8 cellular contexts compared by ENCODE assay signal in the genomic region with DNA sequence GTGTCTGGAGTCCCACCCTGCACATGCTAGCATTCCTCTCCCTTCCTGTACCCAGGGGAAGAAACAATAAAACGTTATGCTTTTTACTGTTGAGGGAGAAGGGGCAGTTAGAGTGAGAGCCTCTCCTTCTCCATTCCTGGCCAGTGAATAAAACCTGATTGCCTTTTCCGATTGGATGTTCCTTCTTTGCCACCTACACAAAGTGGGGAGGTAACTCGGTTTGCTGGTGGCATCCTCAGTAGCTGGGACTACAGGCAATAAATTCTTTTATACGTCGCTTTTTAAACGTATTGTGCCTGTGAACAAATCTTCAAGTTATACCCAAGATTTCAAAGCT. TPM values are rescaled to one million over a fixed set of nuclear protein-coding genes. Genes with fewer than 3 reads are reported as not detected.
DNase-seq lines count a peak whose midpoint lies in the region; FAIRE-seq and TF ChIP-seq lines count a peak whose summit lies in the region.

No MANE protein-coding gene starts in this region.

- peak overlapping the region; percentile 63 for H2AFZ ChIP-seq in KMS-11 (ENCODE audit: low read depth)

- H4K20me1 ChIP-seq in KMS-11 (ENCODE audit: insufficient read depth) = no peaks in the 10 kb centered on the region

- no peak overlapping the region for H3K27ac ChIP-seq in KMS-11
- H3K27ac ChIP-seq in muscle layer of colon (ENCODE audit: low read depth, low read length) = peak overlapping the region; percentile 74

- H3K36me3 ChIP-seq in KMS-11 (ENCODE audit: insufficient read depth) (no peaks in the 10 kb centered on the region), muscle layer of colon (ENCODE audit: insufficient read depth, low read length) (no peaks in the 10 kb centered on the region)

- peak overlapping the region; percentile 65 for H3K4me2 ChIP-seq in KMS-11

- no peak for DNase-seq in AG10803 (ENCODE audit: low read depth)
- DNase-seq in cardiac fibroblast (ENCODE audit: low read depth in 2 of 2) = no peak
- DNase-seq in mucosa of gallbladder (ENCODE audit: low spot score) = no peak
- no peak for DNase-seq in urothelium cell line (ENCODE audit: low spot score)
- DNase-seq in germinal center (ENCODE audit: low spot score) = no peak
- DNase-seq in islet precursor cell = no peak

- no peaks in the 10 kb centered on the region for H3K9me3 ChIP-seq in muscle layer of colon (ENCODE audit: low read length)

- H3K4me1 ChIP-seq in KMS-11 (ENCODE audit: low read depth, poor library complexity, severe bottlenecking) (peaks cover 15% of the 10 kb centered on the region), muscle layer of colon (ENCODE audit: insufficient read depth, low read length) (peaks cover 6% of the 10 kb centered on the region)

- H3K9ac ChIP-seq in KMS-11 (peak overlapping the region; percentile 12; the same call in 1 of the 2 replicates), muscle layer of colon (ENCODE audit: low read length) (no peak overlapping the region)

- no peak for TF ChIP-seq CTCF in AG10803 (conservative IDR thresholded peaks at IDR 0.05; ENCODE audit: low read length)
- no peak for TF ChIP-seq CTCF in KMS-11 (conservative IDR thresholded peaks at IDR 0.05; ENCODE audit: low read depth, low read length)
- no peak for TF ChIP-seq CTCF in cardiac fibroblast (IDR thresholded peaks at IDR 0.05; ENCODE audit: low read depth, low read length)

- H3K27me3 ChIP-seq in KMS-11 (ENCODE audit: insufficient read depth, low read depth) (no peaks in the 10 kb centered on the region), muscle layer of colon (ENCODE audit: control insufficient read depth in 1 of 2, insufficient read depth in 2 of 2, low read length in 2 of 2) (no peaks in the 10 kb centered on the region)

- H3K79me2 ChIP-seq in KMS-11 (ENCODE audit: insufficient read depth, low read depth) = no peaks in the 10 kb centered on the region

- H3K4me3 ChIP-seq in AG10803 (ENCODE audit: low read length) (peak overlapping the region; percentile 67), KMS-11 (IDR thresholded peaks at IDR 0.05; ENCODE audit: insufficient read depth, low read depth, low read length) (no peak overlapping the region), cardiac fibroblast (replicated peaks in 1 of 2; ENCODE audit: low read depth in 2 of 2, low read length in 2 of 2) (peak overlapping the region; percentile 22 to 48), muscle layer of colon (ENCODE audit: low read depth in 1 of 2, low read length in 2 of 2) (peak overlapping the region in 1 of 2 donors; percentile 37)

- no peak for FAIRE-seq in urothelium cell line (lab: Jason Lieb, UNC)

RNA-seq across cellular contexts. Expression of gene MVB12A, which starts 0.7 kb away (rescaled TPM):
- total RNA-seq in mucosa of gallbladder = 61.2 TPM

RNA-seq across cellular contexts. Expression of gene BST2, which starts 13.7 kb away (rescaled TPM):
- total RNA-seq in mucosa of gallbladder = 90.6 TPM

RNA-seq across cellular contexts. Expression of gene CCDC194, which starts 25.1 kb away (rescaled TPM):
- 1.0 TPM for total RNA-seq in mucosa of gallbladder

RNA-seq across cellular contexts. Expression of gene TMEM221, which starts 29.3 kb away (rescaled TPM):
- total RNA-seq in mucosa of gallbladder = 0.37 TPM

RNA-seq across cellular contexts. Expression of gene NXNL1, which starts 41.6 kb away (rescaled TPM):
- not detected for total RNA-seq in mucosa of gallbladder
